ENCODE assay signal across 8 cellular contexts in the genomic region with DNA sequence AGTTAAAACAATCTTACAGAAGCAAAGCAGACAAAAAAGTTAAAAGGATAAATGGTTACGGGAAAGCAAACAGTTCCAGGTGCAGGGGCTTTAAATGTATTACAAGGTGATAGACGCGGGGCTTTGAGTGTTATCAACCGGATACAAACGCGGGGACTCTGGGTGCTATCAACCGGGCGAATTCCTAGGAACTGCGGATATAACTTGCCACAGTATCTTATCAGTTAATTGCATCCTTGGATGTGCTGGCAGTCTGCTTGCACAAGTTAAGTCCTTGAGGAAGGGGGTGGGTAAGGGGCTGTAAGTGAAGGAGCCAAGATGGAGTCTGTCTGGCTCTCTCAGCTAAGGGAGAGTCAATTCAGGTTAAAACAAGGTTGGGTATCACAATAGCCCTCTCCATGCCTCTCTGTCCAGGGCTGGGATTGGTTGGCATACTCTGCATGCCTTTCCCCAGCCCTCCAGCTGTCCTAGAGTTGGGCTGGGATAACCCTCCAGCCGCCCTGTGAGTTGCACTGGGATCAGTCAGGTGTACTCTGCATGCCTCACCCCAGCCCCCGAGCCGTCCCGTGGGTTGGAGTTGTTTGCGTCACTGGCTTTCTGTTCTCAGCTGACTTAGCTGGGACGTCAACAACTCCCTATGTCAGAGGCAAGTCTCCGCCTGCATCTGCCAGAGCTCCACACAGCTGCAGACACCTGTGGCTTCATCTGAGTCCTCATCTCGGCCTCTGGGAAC. TPM values are rescaled to one million over a fixed set of nuclear protein-coding genes. Genes with fewer than 3 reads are reported as not detected.
DNase-seq lines count a peak whose midpoint lies in the region; ATAC-seq, FAIRE-seq and TF ChIP-seq lines count a peak whose summit lies in the region.

No MANE protein-coding gene starts in this region.

- H4K20me1 ChIP-seq in GM12878 (ENCODE audit: control insufficient read depth, insufficient read depth): no peaks in the 10 kb centered on the region

- RAD21 ChIA-PET in GM12878 (lab: Charles Lee; ENCODE audit: unreplicated experiment): no interaction called here

- intact Hi-C loops in GM12878 (cut with micrococcal nuclease; ENCODE audit: unreplicated experiment): no loop called here
- intact Hi-C loops in lower leg skin (cut with DNase I; ENCODE audit: low total_unique reads): no loop called here

- in situ Hi-C loops in GM12878 (cut with MboI): no loop called here

- 15% methylated on average over 17 of the region's 17 CpGs for WGBS in GM12878 (ENCODE audit: insufficient coverage, insufficient replicate concordance, low lambda C conversion rate, missing lambda C conversion rate)
- WGBS in lower leg skin, 2 donors: 31 to 34% methylated on average over 17 of the region's 17 CpGs

- ATAC-seq in RWPE2 (ENCODE audit: low read depth) (peak; percentile 90), GM12878 (peak; percentile 77)

- no peaks in the 10 kb centered on the region for H3K79me2 ChIP-seq in GM12878 (ENCODE audit: control insufficient read depth, insufficient read depth, low read length)

- H3K27me3 ChIP-seq in H7 (ENCODE audit: control insufficient read depth, insufficient read depth, low read length) (peaks cover 4% of the 10 kb centered on the region; the same call in 1 of the 2 replicates), RWPE2 (ENCODE audit: insufficient read depth, poor library complexity, severe bottlenecking) (no peaks in the 10 kb centered on the region), GM12878 (replicated peaks in 1 of 2; ENCODE audit: control insufficient read depth in 2 of 2, insufficient read depth in 2 of 2, low read length in 1 of 2) (peaks cover 3 to 5% of the 10 kb centered on the region in 2 experiments; a peak in 3 of 4 replicates)

- H3K4me1 ChIP-seq in RWPE2 (ENCODE audit: insufficient read depth, poor library complexity, severe bottlenecking) (no peaks in the 10 kb centered on the region), GM12878 (ENCODE audit: control insufficient read depth, insufficient read depth, low read length) (peaks cover 26% of the 10 kb centered on the region)

- no peak for FAIRE-seq in GM12878 (lab: Jason Lieb, UNC)

- H3K27ac ChIP-seq in RWPE2 (ENCODE audit: poor library complexity, severe bottlenecking) (no peak overlapping the region), GM12878 (ENCODE audit: control insufficient read depth, insufficient read depth) (no peak overlapping the region)

- H3K4me2 ChIP-seq in GM12878 (ENCODE audit: control insufficient read depth, insufficient read depth): peak overlapping the region; percentile 15; the same call in 1 of the 2 replicates

- H3K9me3 ChIP-seq in RWPE2 (ENCODE audit: severe bottlenecking): no peaks in the 10 kb centered on the region
- peaks cover 10% of the 10 kb centered on the region; the same call in 1 of the 3 replicates for H3K9me3 ChIP-seq in GM12878 (replicated peaks; ENCODE audit: control insufficient read depth, insufficient read depth, low read length)

- TF ChIP-seq POLR2A in GM12878 (IDR thresholded peaks at IDR 0.05; ENCODE audit: low read depth, low read length) (no peak), lower leg skin (IDR thresholded peaks at IDR 0.05) (no peak)

- CTCF ChIA-PET in GM12878 (lab: Yijun Ruan, JAX): interaction anchor here (0.7 kb wide), 1 partner anchor 17 kb away, joined by 3 read pairs; no protein-coding TSS in a partner anchor

- TF ChIP-seq EP300 in GM12878 (IDR thresholded peaks at IDR 0.05; ENCODE audit: borderline replicate concordance in 1 of 2, control insufficient read depth in 1 of 2, low read depth in 2 of 2, low read length in 2 of 2): peak; percentile 30 to 45; a peak in 2 of 4 replicates

- H3K4me3 ChIP-seq in H7 (ENCODE audit: insufficient read depth, low read depth, low read length) (no peak overlapping the region), RWPE2 (ENCODE audit: severe bottlenecking) (no peak overlapping the region), GM12878 (no peak overlapping the region), lower leg skin (ENCODE audit: low read depth, poor library complexity, severe bottlenecking) (no peak overlapping the region)

- TF ChIP-seq CTCF in RWPE2 (IDR thresholded peaks at IDR 0.05; ENCODE audit: poor library complexity, severe bottlenecking) (no peak), GM12878 (IDR thresholded peaks at IDR 0.05 in 2 of 3, conservative IDR thresholded peaks at IDR 0.05 in 1 of 3; ENCODE audit: control insufficient read depth in 2 of 3, extremely low read depth in 1 of 3, insufficient read depth in 1 of 3, low read depth in 3 of 3, low read length in 3 of 3) (no peak), lower leg skin (IDR thresholded peaks at IDR 0.05) (no peak)

- H3K9ac ChIP-seq in GM12878 (ENCODE audit: control insufficient read depth, insufficient read depth, low read length): no peak overlapping the region

- POLR2A ChIA-PET in GM12878 (lab: Charles Lee): interaction anchor here (0.6 kb wide), 1 partner anchor 82 kb away, joined by 3 read pairs; no protein-coding TSS in a partner anchor

- H3K36me3 ChIP-seq in H7 (replicated peaks; ENCODE audit: control insufficient read depth, insufficient read depth, low read length) (no peaks in the 10 kb centered on the region), RWPE2 (ENCODE audit: low read depth) (no peaks in the 10 kb centered on the region), GM12878 (ENCODE audit: control insufficient read depth in 2 of 2, insufficient read depth in 2 of 2, low read length in 1 of 2) (no peaks in the 10 kb centered on the region)

- no peak for TF ChIP-seq RAD21 in GM12878 (IDR thresholded peaks at IDR 0.05; ENCODE audit: insufficient read depth, low read depth, low read length)

- DNase-seq in H7 (peak; percentile 81), RWPE2 (ENCODE audit: low spot score) (peak; percentile 87), GM12878 (ENCODE audit: low read depth, low spot score) (no peak), lower leg skin (ENCODE audit: low spot score in 2 of 2) (peak; percentile 80 to 91), COLO668 (lab: John Stamatoyannopoulos, UW; ENCODE audit: unreplicated experiment) (no peak), NOMO-1 (lab: John Stamatoyannopoulos, UW; ENCODE audit: unreplicated experiment in 2 of 2) (no peak), NCI-H82 treated with DMSO at 0.1 percent for 48 hours (lab: John Stamatoyannopoulos, UW; ENCODE audit: unreplicated experiment) (no peak)
- DNase-seq in stimulated activated naive CD4-positive, alpha-beta T cell treated with Interleukin-2 at 50 U/mL for 16 hours (lab: John Stamatoyannopoulos, UW): peak; percentile 35

- no TSS peak for BruUV-seq in GM12878 (replicated peaks; lab: Mats Ljungman, UMichigan)

- SMC1A ChIA-PET in GM12878 (lab: Charles Lee; ENCODE audit: uncharacterized antibody, unreplicated experiment): no interaction called here

- H2AFZ ChIP-seq in GM12878 (ENCODE audit: control insufficient read depth, low read depth, low read length): no peak overlapping the region

TF ChIP-seq in GM12878, 131 proteins besides CTCF, POLR2A, EP300 and RAD21 (continues in another document):
- TF ChIP-seq NFXL1 (IDR thresholded peaks at IDR 0.05; ENCODE audit: borderline replicate concordance): no peak
- TF ChIP-seq CBX3 (IDR thresholded peaks at IDR 0.05; ENCODE audit: borderline replicate concordance, low read depth): no peak

RNA-seq across cellular contexts. Expression of a gene that starts 40.9 kb away (rescaled TPM):
- total RNA-seq in H7 (2014; rRNA removed; shearing (Covaris generic)): not detected in 2 replicates
- total RNA-seq in GM12878 (2013; cell fraction: nucleolus; rRNA removed): not detected in 2 replicates
- not detected in 2 replicates for total RNA-seq in GM12878 (2014; rRNA removed)
- total RNA-seq in GM12878 (2014; rRNA removed; fragmentation: Illumina TruSeq; extraction: Trizol): not detected in 2 replicates
- total RNA-seq in GM12878 (2021): not detected in 2 replicates
- not detected for polyA plus RNA-seq in GM12878 (2011; ENCODE audit: low read depth)
- not detected in 2 replicates for polyA plus RNA-seq in GM12878 (2011; rRNA removed)
- polyA plus RNA-seq in GM12878 (2011; cell fraction: cytosol; rRNA removed): not detected in 2 replicates
- not detected in 2 replicates for polyA plus RNA-seq in GM12878 (2011; cell fraction: nucleus; rRNA removed)
- not detected in 2 replicates for polyA plus RNA-seq in GM12878 (2012)
- polyA plus RNA-seq in GM12878 (2014; fragmentation: Illumina TruSeq; extraction: Trizol): not detected in 2 replicates
- not detected for polyA plus RNA-seq in GM12878 (2014; fragmentation: Nextera tagmentation; extraction: Ambion mirVana)
- not detected in 2 replicates for polyA plus RNA-seq in GM12878 (2014; rRNA removed)
- polyA plus RNA-seq in GM12878 (2016; fragmentation: Nextera tagmentation; extraction: Ambion mirVana): not detected
- polyA minus RNA-seq in GM12878 (2011; rRNA and poly(A)+ RNA removed): not detected in 2 replicates
- not detected in 2 replicates for polyA minus RNA-seq in GM12878 (2011; cell fraction: cytosol; rRNA and poly(A)+ RNA removed)
- polyA minus RNA-seq in GM12878 (2011; cell fraction: nucleus; rRNA and poly(A)+ RNA removed): not detected in 2 replicates
- total RNA-seq in lower leg skin: not detected

RNA-seq across cellular contexts. Expression of a gene that starts 58.3 kb away (rescaled TPM):
- 152 and 154 TPM in 2 replicates for total RNA-seq in H7 (2014; rRNA removed; shearing (Covaris generic))
- 25.6 and 33.4 TPM in 2 replicates for total RNA-seq in GM12878 (2013; cell fraction: nucleolus; rRNA removed)
- total RNA-seq in GM12878 (2014; rRNA removed) (104 and 105 TPM in 2 replicates), GM12878 (2014; rRNA removed; fragmentation: Illumina TruSeq; extraction: Trizol) (64.3 and 74.8 TPM in 2 replicates), GM12878 (2021) (73.8 and 76.9 TPM in 2 replicates), lower leg skin (1 to 10 TPM; 1.8 to 6.7 (median 3.9) TPM)
- 23.5 TPM for polyA plus RNA-seq in GM12878 (2011; ENCODE audit: low read depth)
- polyA plus RNA-seq in GM12878 (2011; rRNA removed) (41.0 and 49.0 TPM in 2 replicates), GM12878 (2014; fragmentation: Illumina TruSeq; extraction: Trizol) (31.4 and 51.7 TPM in 2 replicates), GM12878 (2014; fragmentation: Nextera tagmentation; extraction: Ambion mirVana) (10 to 100 TPM; 89.2 to 92.4 TPM), GM12878 (2014; rRNA removed) (115 and 119 TPM in 2 replicates), GM12878 (2016; fragmentation: Nextera tagmentation; extraction: Ambion mirVana) (100 to 1,000 TPM; 163 to 175 TPM)
- 49.0 and 62.8 TPM in 2 replicates for polyA plus RNA-seq in GM12878 (2011; cell fraction: cytosol; rRNA removed)
- polyA plus RNA-seq in GM12878 (2011; cell fraction: nucleus; rRNA removed): 34.8 and 41.5 TPM in 2 replicates
- polyA plus RNA-seq in GM12878 (2012): 38.2 and 42.6 TPM in 2 replicates
- polyA minus RNA-seq in GM12878 (2011; rRNA and poly(A)+ RNA removed): 43.5 and 58.7 TPM in 2 replicates
- polyA minus RNA-seq in GM12878 (2011; cell fraction: cytosol; rRNA and poly(A)+ RNA removed): 15.9 and 16.1 TPM in 2 replicates
- polyA minus RNA-seq in GM12878 (2011; cell fraction: nucleus; rRNA and poly(A)+ RNA removed): 15.5 and 29.3 TPM in 2 replicates

Comparison
In these comparisons a context has a peak if more than half of its experiments do, and no peak if none do; other contexts are left out.
1. DNase-seq: peak in H7 (single experiment), RWPE2 (single experiment), lower leg skin (2 of 2) and stimulated activated naive CD4-positive, alpha-beta T cell treated with Interleukin-2 at 50 U/mL for 16 hours (single experiment); none in GM12878 (single experiment), COLO668 (single experiment), NOMO-1 (0 of 2) and NCI-H82 treated with DMSO at 0.1 percent for 48 hours (single experiment).